Comparison of ENCODE assay signal across 9 cellular contexts in the genomic region with DNA sequence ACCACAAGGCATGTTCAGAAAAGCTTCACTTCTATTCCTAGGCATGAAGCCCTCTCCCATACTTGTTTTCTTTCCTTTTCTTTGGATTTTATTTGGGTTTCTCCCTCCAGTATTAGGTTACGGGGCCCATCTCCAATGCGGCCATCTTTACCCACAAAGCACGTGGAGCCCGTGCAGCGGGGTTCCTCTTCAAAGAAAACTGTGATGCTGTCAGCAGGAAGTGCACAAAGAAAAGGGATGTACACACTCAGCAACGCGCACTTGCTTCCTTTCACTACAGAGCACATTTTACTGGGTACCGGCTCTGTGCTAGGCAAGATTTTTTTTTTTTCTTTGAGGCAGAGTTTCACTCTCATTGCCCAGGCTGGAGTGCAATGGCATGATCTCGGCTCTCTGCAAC.
DNase-seq lines count a peak whose midpoint lies in the region; ATAC-seq and TF ChIP-seq lines count a peak whose summit lies in the region.
"Had no signal": no experiment of that assay in that cellular context is flagged by ENCODE, and none has a peak within 500 bp of the region (broad histone marks: within the 10 kb centered on the region; RNA-seq: fewer than 3 reads in every experiment).

No MANE protein-coding gene starts in this region.

- no peak overlapping the region for H2BK12ac ChIP-seq in mesenchymal stem cell (ENCODE audit: low read length in 2 of 2)

- no peaks in the 10 kb centered on the region for H3K79me1 ChIP-seq in mesenchymal stem cell (replicated peaks; ENCODE audit: low read length, poor library complexity, severe bottlenecking)

- H3K4me2 ChIP-seq in mesenchymal stem cell (ENCODE audit: low read length, poor library complexity, severe bottlenecking): no peak overlapping the region

- no peak overlapping the region for H2AFZ ChIP-seq in mesenchymal stem cell (ENCODE audit: low read depth, low read length)

- no peak overlapping the region for H3K9ac ChIP-seq in mesenchymal stem cell (ENCODE audit: low read length)

- 89% methylated on average over 9 of the region's 9 CpGs for WGBS in mesenchymal stem cell

- DNase-seq in activated gamma-delta T cell treated with Interleukin-2 at 50 U/mL for 16 hours (peak; percentile 44), activated gamma-delta T cell (lab: John Stamatoyannopoulos, UW) (no peak), upper lobe of right lung (no peak), mesenchymal stem cell (no peak), foreskin fibroblast (no peak)
- DNase-seq in activated gamma-delta T cell treated with anti-CD3 and anti-CD28 coated beads, Interleukin-2, amount 50 U/mL, for 16 hours (ENCODE audit: low read depth): peak; percentile 18
- DNase-seq: NCI-H2107 had no signal

- H3K4ac ChIP-seq in mesenchymal stem cell (ENCODE audit: low read depth in 1 of 2, low read length in 2 of 2): no peak overlapping the region

- H3K27me3 Mint-ChIP-seq in nephron (ENCODE audit: low read depth): peaks cover 3% of the 10 kb centered on the region

- H3K9me3 Mint-ChIP-seq in nephron: peaks cover 5% of the 10 kb centered on the region

- no peak overlapping the region for H3K18ac ChIP-seq in mesenchymal stem cell (ENCODE audit: low read depth in 1 of 2, low read length in 2 of 2)

- no peak overlapping the region for H2BK5ac ChIP-seq in mesenchymal stem cell (ENCODE audit: low read depth, low read length, poor library complexity, severe bottlenecking)

- H4K8ac ChIP-seq in mesenchymal stem cell (ENCODE audit: low read length): no peak overlapping the region

- H3K27ac ChIP-seq in upper lobe of right lung (no peak overlapping the region), mesenchymal stem cell (ENCODE audit: low read length, poor library complexity, severe bottlenecking) (no peak overlapping the region)

- H3K27me3 ChIP-seq in upper lobe of right lung (no peaks in the 10 kb centered on the region), mesenchymal stem cell (ENCODE audit: control insufficient read depth in 1 of 2, insufficient read depth in 1 of 2, low read length in 2 of 2) (peaks cover 0 to 6% of the 10 kb centered on the region in 2 experiments)

- no peak overlapping the region for H2BK120ac ChIP-seq in mesenchymal stem cell (ENCODE audit: low read depth, low read length)

- H2AK5ac ChIP-seq in mesenchymal stem cell (ENCODE audit: low read length, severe bottlenecking): no peak overlapping the region

- no peak overlapping the region for H4K91ac ChIP-seq in mesenchymal stem cell (ENCODE audit: low read length)

- H3K4me1 ChIP-seq in upper lobe of right lung: no peaks in the 10 kb centered on the region
- no peaks in the 10 kb centered on the region for H3K4me1 ChIP-seq in mesenchymal stem cell (ENCODE audit: control insufficient read depth, insufficient read depth, low read depth, low read length)

- intact Hi-C loops in upper lobe of right lung (cut with DNase I): no loop called here

- H3K36me3 ChIP-seq in upper lobe of right lung (no peaks in the 10 kb centered on the region), mesenchymal stem cell (ENCODE audit: control insufficient read depth in 1 of 2, insufficient read depth in 2 of 2, low read depth in 1 of 2, low read length in 2 of 2) (no peaks in the 10 kb centered on the region)

- TF ChIP-seq CTCF in nephron (IDR thresholded peaks at IDR 0.05; ENCODE audit: unreplicated experiment in 3 of 3): no peak
- TF ChIP-seq CTCF in upper lobe of right lung (IDR thresholded peaks at IDR 0.05): no peak
- no peak for TF ChIP-seq CTCF in foreskin fibroblast (IDR thresholded peaks at IDR 0.05; ENCODE audit: low read depth, low read length)

- H3K23ac ChIP-seq in mesenchymal stem cell (ENCODE audit: low read length in 2 of 2): no peak overlapping the region

- H3K4me3 ChIP-seq in upper lobe of right lung (no peak overlapping the region), mesenchymal stem cell (ENCODE audit: insufficient read depth in 1 of 2, low read depth in 1 of 2, low read length in 2 of 2) (no peak overlapping the region), foreskin fibroblast (ENCODE audit: low read depth in 1 of 2, low read length in 2 of 2) (no peak overlapping the region)

- H3K4me1 Mint-ChIP-seq in nephron: peaks cover 27% of the 10 kb centered on the region

- H3K14ac ChIP-seq in mesenchymal stem cell (ENCODE audit: low read length in 2 of 2): no peak overlapping the region

- no peaks in the 10 kb centered on the region for H3K36me3 Mint-ChIP-seq in nephron (ENCODE audit: low read depth)

- H3K27ac Mint-ChIP-seq in nephron: peak overlapping the region; percentile 63 to 76 (median 69)

- no peak overlapping the region for H3K4me3 Mint-ChIP-seq in nephron

- no peak overlapping the region for H2BK15ac ChIP-seq in mesenchymal stem cell (ENCODE audit: low read depth, poor library complexity, severe bottlenecking)

- ATAC-seq in upper lobe of right lung (peak; percentile 86), HG03460 (IDR thresholded peaks at IDR 0.05; ENCODE audit: unreplicated experiment) (no peak)

- H3K9me3 ChIP-seq in upper lobe of right lung: no peaks in the 10 kb centered on the region
- no peaks in the 10 kb centered on the region for H3K9me3 ChIP-seq in mesenchymal stem cell (ENCODE audit: control insufficient read depth, low read length)

Comparison
In these comparisons a context has a peak if more than half of its experiments do, and no peak if none do; other contexts are left out.
1. DNase-seq: peak in activated gamma-delta T cell treated with Interleukin-2 at 50 U/mL for 16 hours (single experiment) and activated gamma-delta T cell treated with anti-CD3 and anti-CD28 coated beads, Interleukin-2, amount 50 U/mL, for 16 hours (single experiment); none in activated gamma-delta T cell (single experiment), upper lobe of right lung (single experiment), mesenchymal stem cell (single experiment) and foreskin fibroblast (0 of 2).